9 cellular contexts compared by ENCODE assay signal in genomic region chr1:7960867-7961198, GRCh38. TPM values are rescaled to one million over a fixed set of nuclear protein-coding genes. Genes with fewer than 3 reads are reported as not detected.
DNase-seq lines count a peak whose midpoint lies in the region; ATAC-seq, FAIRE-seq and TF ChIP-seq lines count a peak whose summit lies in the region.
"Had no signal": no experiment of that assay in that cellular context is flagged by ENCODE, and none has a peak within 500 bp of the region (broad histone marks: within the 10 kb centered on the region; RNA-seq: fewer than 3 reads in every experiment).

No MANE protein-coding gene starts in this region.

- BruUV-seq in K562 (replicated peaks; lab: Mats Ljungman, UMichigan) = TSS peak; percentile 94

- no peaks in the 10 kb centered on the region for H3K9me3 Mint-ChIP-seq in activated naive CD4-positive, alpha-beta T cell treated with anti-CD3 and anti-CD28 coated beads, Interleukin-2, amount 10 ng/mL, durations not matched to agents 7 days and 5 days
- H3K9me3 Mint-ChIP-seq in memory B cell (no peaks in the 10 kb centered on the region), type B pancreatic cell (no peaks in the 10 kb centered on the region)

- POLR2A ChIA-PET in K562 (lab: Yijun Ruan, JAX) = interaction anchor here (0.6 to 1.1 kb wide), 5 partner anchors 9 to 400 kb away, joined by 3 to 6 read pairs (median 4); no protein-coding TSS in a partner anchor

- no peak for TF ChIP-seq CTCF in K562 (IDR thresholded peaks at IDR 0.05 in 2 of 3, conservative IDR thresholded peaks at IDR 0.05 in 1 of 3; ENCODE audit: insufficient read depth in 2 of 3, low read depth in 1 of 3, low read length in 3 of 3)
- no peak for TF ChIP-seq CTCF in type B pancreatic cell (conservative IDR thresholded peaks at IDR 0.05)

- H3K4me3 ChIP-seq in K562 = peak overlapping the region; percentile 72

- in situ Hi-C loops in K562 (cut with MboI) = no loop called here

- no peaks in the 10 kb centered on the region for H3K9me1 ChIP-seq in K562 (ENCODE audit: control insufficient read depth, insufficient read depth, low read length)

- no peak for TF ChIP-seq POLR2A in K562 (conservative IDR thresholded peaks at IDR 0.05)

- peak overlapping the region; percentile 79 to 92 for H3K9ac ChIP-seq in K562 (ENCODE audit: insufficient read depth in 1 of 2, low read depth in 2 of 2, low read length in 2 of 2)

- H3K79me2 ChIP-seq in K562 (ENCODE audit: control insufficient read depth, insufficient read depth, low read length) = peaks cover 53% of the 10 kb centered on the region

- intact Hi-C loops in K562 (cut with micrococcal nuclease) = no loop called here

- CTCF ChIA-PET in activated naive CD4-positive, alpha-beta T cell treated with anti-CD3 and anti-CD28 coated beads, Interleukin-2, amount 10 ng/mL, durations not matched to agents 7 days and 5 days (lab: Charles Lee) = no interaction called here
- CTCF ChIA-PET in K562 (lab: Yijun Ruan, JAX; ENCODE audit: low intra/inter-chr PET ratio) = no interaction called here

- peak overlapping the region; percentile 82 for H3K4me2 ChIP-seq in K562 (ENCODE audit: insufficient read depth, low read length)

- peak overlapping the region; percentile 90 for H2AFZ ChIP-seq in K562 (ENCODE audit: low read depth, low read length)

- ATAC-seq in K562 (peak; percentile 56), memory B cell (ENCODE audit: low read depth) (no peak)

- H3K27me3 Mint-ChIP-seq in activated naive CD4-positive, alpha-beta T cell treated with anti-CD3 and anti-CD28 coated beads, Interleukin-2, amount 10 ng/mL, durations not matched to agents 7 days and 5 days = no peaks in the 10 kb centered on the region
- no peaks in the 10 kb centered on the region for H3K27me3 Mint-ChIP-seq in memory B cell
- H3K27me3 Mint-ChIP-seq in type B pancreatic cell = no peaks in the 10 kb centered on the region

- H4K20me1 ChIP-seq in K562 (replicated peaks; ENCODE audit: control insufficient read depth, insufficient read depth, low read length) = no peaks in the 10 kb centered on the region

- H3K27ac ChIP-seq in K562 (ENCODE audit: extremely low read depth, low read depth, low read length) = peak overlapping the region; percentile 79

- H3K9me3 ChIP-seq in K562 (replicated peaks; ENCODE audit: control insufficient read depth, insufficient read depth, low read depth, low read length) = no peaks in the 10 kb centered on the region

- peak overlapping the region; percentile 97 for H3K4me3 Mint-ChIP-seq in activated naive CD4-positive, alpha-beta T cell treated with anti-CD3 and anti-CD28 coated beads, Interleukin-2, amount 10 ng/mL, durations not matched to agents 7 days and 5 days
- peak overlapping the region; percentile 97 for H3K4me3 Mint-ChIP-seq in memory B cell
- H3K4me3 Mint-ChIP-seq in type B pancreatic cell = peak overlapping the region; percentile 97

- H3K4me1 ChIP-seq in K562 (replicated peaks in 1 of 2; ENCODE audit: control insufficient read depth in 2 of 2, insufficient read depth in 2 of 2, low read length in 2 of 2) = peaks cover 14 to 15% of the 10 kb centered on the region in 2 experiments; a peak in 2 of 5 replicates

- H3K4me1 Mint-ChIP-seq in activated naive CD4-positive, alpha-beta T cell treated with anti-CD3 and anti-CD28 coated beads, Interleukin-2, amount 10 ng/mL, durations not matched to agents 7 days and 5 days = peaks cover 69% of the 10 kb centered on the region
- H3K4me1 Mint-ChIP-seq in memory B cell (peaks cover 7% of the 10 kb centered on the region), type B pancreatic cell (ENCODE audit: unreplicated experiment) (peaks cover 16% of the 10 kb centered on the region)

- TF ChIP-seq RAD21 in K562 (CRISPR knock-in tag; conservative IDR thresholded peaks at IDR 0.05 in 1 of 2, IDR thresholded peaks at IDR 0.05 in 1 of 2) = no peak

- H3K36me3 Mint-ChIP-seq in activated naive CD4-positive, alpha-beta T cell treated with anti-CD3 and anti-CD28 coated beads, Interleukin-2, amount 10 ng/mL, durations not matched to agents 7 days and 5 days = peaks cover 30% of the 10 kb centered on the region
- H3K36me3 Mint-ChIP-seq in memory B cell = peaks cover 11% of the 10 kb centered on the region
- peaks cover 12% of the 10 kb centered on the region for H3K36me3 Mint-ChIP-seq in type B pancreatic cell

- no peak for DNase-seq in activated naive CD4-positive, alpha-beta T cell treated with anti-CD3 and anti-CD28 coated beads, Interleukin-2, amount 10 ng/mL, durations not matched to agents 7 days and 5 days
- no peak for DNase-seq in activated naive CD4-positive, alpha-beta T cell (lab: John Stamatoyannopoulos, UW)
- DNase-seq in K562 (ENCODE audit: extremely low read depth in 1 of 4, low spot score in 3 of 4) = no peak
- no peak for DNase-seq in memory B cell (ENCODE audit: low spot score in 2 of 2)
- DNase-seq in type B pancreatic cell (ENCODE audit: extremely low spot score, unreplicated experiment) = no peak
- DNase-seq in stimulated activated CD4-positive, alpha-beta T cell treated with anti-CD3 and anti-CD28 coated beads, Interleukin-15, amount 100 ng/mL, for 24 hours = no peak
- DNase-seq in NCI-H748 treated with DMSO at 0.1 percent for 48 hours (lab: John Stamatoyannopoulos, UW) = no peak
- no peak for DNase-seq in kidney tubule cell (ENCODE audit: low spot score)

- H3K27me3 ChIP-seq in K562 (ENCODE audit: control insufficient read depth in 2 of 2, insufficient read depth in 2 of 2, low read length in 2 of 2) = no peaks in the 10 kb centered on the region

- H3K27ac Mint-ChIP-seq in activated naive CD4-positive, alpha-beta T cell treated with anti-CD3 and anti-CD28 coated beads, Interleukin-2, amount 10 ng/mL, durations not matched to agents 7 days and 5 days = peak overlapping the region; percentile 99
- peak overlapping the region; percentile 94 for H3K27ac Mint-ChIP-seq in memory B cell
- H3K27ac Mint-ChIP-seq in type B pancreatic cell = peak overlapping the region; percentile 95

- FAIRE-seq in K562 (lab: Jason Lieb, UNC) = no peak
- FAIRE-seq: islet of Langerhans had no signal

- 2% methylated on average over 3 of the region's 3 CpGs for WGBS in K562 (ENCODE audit: insufficient coverage, low coverage, missing lambda C conversion rate)

- TF ChIP-seq EP300 in K562 (IDR thresholded peaks at IDR 0.05; ENCODE audit: low read length) = no peak

- H3K36me3 ChIP-seq in K562 (ENCODE audit: control insufficient read depth, insufficient read depth, low read length) = peaks cover 33% of the 10 kb centered on the region

TF ChIP-seq in K562, 482 proteins besides CTCF, POLR2A, EP300 and RAD21 (continues in another document):
- TF ChIP-seq BRD9 (IDR thresholded peaks at IDR 0.05; ENCODE audit: low read depth, partially characterized antibody) = peak; percentile 43
- peak in 1 of 2 experiments; percentile 58; a peak in 1 of 4 replicates for TF ChIP-seq CSDE1 (IDR thresholded peaks at IDR 0.05)
- no peak for TF ChIP-seq SMAD1 (IDR thresholded peaks at IDR 0.05; ENCODE audit: low read depth, low read length, partially characterized antibody)
- TF ChIP-seq ESRRA (IDR thresholded peaks at IDR 0.05; ENCODE audit: borderline replicate concordance, low read depth) = no peak
- TF ChIP-seq GABPB1 (CRISPR knock-in tag; IDR thresholded peaks at IDR 0.05) = no peak
- TF ChIP-seq GATAD2B (IDR thresholded peaks at IDR 0.05; ENCODE audit: borderline replicate concordance) = peak; percentile 48; the same call in 1 of the 2 replicates
- peak; percentile 18 to 44; a peak in 2 of 4 replicates for TF ChIP-seq KDM1A (IDR thresholded peaks at IDR 0.05)
- TF ChIP-seq FOXJ2 (tag; IDR thresholded peaks at IDR 0.05) = peak; percentile 69; the same call in 1 of the 2 replicates

RNA-seq across cellular contexts. Expression of gene PARK7, which starts 0.7 kb away (rescaled TPM):
- 81.4 and 87.8 TPM in 2 replicates for total RNA-seq in K562 (2011; cell fraction: chromatin; rRNA removed; ENCODE audit: low replicate concordance)
- 72.1 and 72.5 TPM in 2 replicates for total RNA-seq in K562 (2011; cell fraction: nucleolus; rRNA removed)
- total RNA-seq in K562 (2011; cell fraction: nucleoplasm; rRNA removed) = 120 and 137 TPM in 2 replicates
- total RNA-seq in K562 (2014; rRNA removed) = 338 and 413 TPM in 2 replicates
- 431 and 459 TPM in 2 replicates for total RNA-seq in K562 (2014; rRNA removed; fragmentation: Illumina TruSeq; extraction: Trizol)
- total RNA-seq in K562 (2015; rRNA removed; fragmentation: Illumina TruSeq; extraction: Trizol) = 358 and 374 TPM in 2 replicates
- total RNA-seq in K562 (2021) = 481 and 484 TPM in 2 replicates
- polyA plus RNA-seq in K562 (2011; rRNA removed) = 462 and 543 TPM in 2 replicates
- polyA plus RNA-seq in K562 (2011; cell fraction: cytosol; rRNA removed) = 168 and 348 TPM in 2 replicates
- polyA plus RNA-seq in K562 (2011; cell fraction: nucleus; rRNA removed) = 85.5 and 167 TPM in 2 replicates
- 387 and 679 TPM in 2 replicates for polyA plus RNA-seq in K562 (2012)
- 423 and 468 TPM in 2 replicates for polyA plus RNA-seq in K562 (2014; fragmentation: Illumina TruSeq; extraction: Trizol)
- polyA plus RNA-seq in K562 (2014; fragmentation: Nextera tagmentation; extraction: Ambion mirVana) = 1,000 to 10,000 TPM; 1,113 to 1,298 TPM
- 648 and 751 TPM in 2 replicates for polyA plus RNA-seq in K562 (2014; rRNA removed)
- polyA minus RNA-seq in K562 (2011; rRNA and poly(A)+ RNA removed) = 322 and 330 TPM in 2 replicates
- 106 and 108 TPM in 2 replicates for polyA minus RNA-seq in K562 (2011; cell fraction: cytosol; rRNA and poly(A)+ RNA removed)
- 32.7 and 66.8 TPM in 2 replicates for polyA minus RNA-seq in K562 (2011; cell fraction: nucleus; rRNA and poly(A)+ RNA removed)
- total RNA-seq in type B pancreatic cell (ENCODE audit: low replicate concordance) = 206 and 279 TPM in 2 replicates

RNA-seq across cellular contexts. Expression of gene TNFRSF9, which starts 20.2 kb away (rescaled TPM):
- 0.21 and 0.62 TPM in 2 replicates for total RNA-seq in K562 (2011; cell fraction: chromatin; rRNA removed; ENCODE audit: low replicate concordance)
- total RNA-seq in K562 (2011; cell fraction: nucleolus; rRNA removed) = 0.13 and 0.33 TPM in 2 replicates
- total RNA-seq in K562 (2011; cell fraction: nucleoplasm; rRNA removed) = 0.22 and 0.23 TPM in 2 replicates
- total RNA-seq in K562 (2014; rRNA removed) = not detected in 2 replicates
- 0.07 and 0.13 TPM in 2 replicates for total RNA-seq in K562 (2014; rRNA removed; fragmentation: Illumina TruSeq; extraction: Trizol)
- 0.07 and 0.08 TPM in 2 replicates for total RNA-seq in K562 (2015; rRNA removed; fragmentation: Illumina TruSeq; extraction: Trizol)
- total RNA-seq in K562 (2021) = 0.09 and 0.16 TPM in 2 replicates
- 0.26 and 0.29 TPM in 2 replicates for polyA plus RNA-seq in K562 (2011; rRNA removed)
- 0.12 and 0.16 TPM in 2 replicates for polyA plus RNA-seq in K562 (2011; cell fraction: cytosol; rRNA removed)
- polyA plus RNA-seq in K562 (2011; cell fraction: nucleus; rRNA removed) = 0.10 and 0.31 TPM in 2 replicates
- polyA plus RNA-seq in K562 (2012) = 0.29 and 0.87 TPM in 2 replicates
- 0.04 and 0.11 TPM in 2 replicates for polyA plus RNA-seq in K562 (2014; fragmentation: Illumina TruSeq; extraction: Trizol)
- polyA plus RNA-seq in K562 (2014; fragmentation: Nextera tagmentation; extraction: Ambion mirVana) = under 1 TPM; 0.08 to 0.15 TPM
- polyA plus RNA-seq in K562 (2014; rRNA removed) = 0.08 TPM in 2 replicates
- polyA minus RNA-seq in K562 (2011; rRNA and poly(A)+ RNA removed) = 0.53 and 0.63 TPM in 2 replicates
- polyA minus RNA-seq in K562 (2011; cell fraction: cytosol; rRNA and poly(A)+ RNA removed) = 1.4 TPM in 1 of 2 replicates, not detected in the other
- polyA minus RNA-seq in K562 (2011; cell fraction: nucleus; rRNA and poly(A)+ RNA removed) = 0.13 and 0.33 TPM in 2 replicates
- 0.39 and 3.8 TPM in 2 replicates for total RNA-seq in type B pancreatic cell (ENCODE audit: low replicate concordance)
